ENCODE assay signal across 26 cellular contexts in genomic region chr17:17175340-17175739, GRCh38. TPM values are rescaled to one million over a fixed set of nuclear protein-coding genes. Genes with fewer than 3 reads are reported as not detected.
A peak's percentile ranks its signal among the peaks of the same experiment; 100 is the strongest.
DNase-seq lines count a peak whose midpoint lies in the region; ATAC-seq and TF ChIP-seq lines count a peak whose summit lies in the region.
"Had no signal": no experiment of that assay in that cellular context is flagged by ENCODE, and none has a peak within 500 bp of the region (broad histone marks: within the 10 kb centered on the region; RNA-seq: fewer than 3 reads in every experiment).

No MANE protein-coding gene starts in this region.

- H2BK15ac ChIP-seq in neuronal stem cell (ENCODE audit: low read length): no peak overlapping the region

- H2BK5ac ChIP-seq in neuronal stem cell (ENCODE audit: low read length): no peak overlapping the region

- peak overlapping the region; percentile 88 for H3K27ac Mint-ChIP-seq in activated CD4-positive, alpha-beta T cell treated with anti-CD3 and anti-CD28 coated beads, Interleukin-2, amount 10 ng/mL, durations not matched to agents 24 days and 14 days
- H3K27ac Mint-ChIP-seq in activated B cell treated with CpG ODN at 0.5 μM for 24 hours: peak overlapping the region; percentile 80
- H3K27ac Mint-ChIP-seq: endodermal cell, neural progenitor cell had no signal

- TF ChIP-seq CTCF in activated B cell treated with CpG ODN at 0.5 μM for 24 hours (IDR thresholded peaks at IDR 0.05): no peak
- no peak for TF ChIP-seq CTCF in right lobe of liver (IDR thresholded peaks at IDR 0.05)

- H3K4me3 ChIP-seq in BLaER1 treated with 17β-estradiol and CSF1 and Interleukin-3, amounts not matched to agents 10 nM and 100 nM: peak overlapping the region in 7 of 10 experiments; percentile 3 to 52 (median 48); a peak in 11 of 20 replicates
- no peak overlapping the region for H3K4me3 ChIP-seq in neuronal stem cell (ENCODE audit: low read length in 2 of 2)
- H3K4me3 ChIP-seq in right lobe of liver: no peak overlapping the region
- H3K4me3 ChIP-seq: ascending aorta, heart left ventricle, neural progenitor cell, sigmoid colon, suprapubic skin had no signal

- H4K8ac ChIP-seq in neuronal stem cell (ENCODE audit: low read depth, low read length): no peak overlapping the region

- H4K20me1 ChIP-seq in BLaER1 treated with 17β-estradiol and CSF1 and Interleukin-3, amounts not matched to agents 10 nM and 100 nM: peaks cover 0 to 83% (median 36%) of the 10 kb centered on the region in 11 experiments; a peak in 14 of 22 replicates

- H2AFZ ChIP-seq in neuronal stem cell (ENCODE audit: low read length): no peak overlapping the region
- H2AFZ ChIP-seq: neural progenitor cell had no signal

- no peak overlapping the region for H2AK5ac ChIP-seq in neuronal stem cell (ENCODE audit: low read depth, low read length)

- no peak overlapping the region for H3K14ac ChIP-seq in neuronal stem cell (ENCODE audit: low read length)

- H3K4ac ChIP-seq in neuronal stem cell (ENCODE audit: low read length): no peak overlapping the region

- H3K36me3 Mint-ChIP-seq in activated CD4-positive, alpha-beta T cell treated with anti-CD3 and anti-CD28 coated beads, Interleukin-2, amount 10 ng/mL, durations not matched to agents 24 days and 14 days (ENCODE audit: low read depth): peaks cover 47% of the 10 kb centered on the region
- H3K36me3 Mint-ChIP-seq in activated B cell treated with CpG ODN at 0.5 μM for 24 hours (ENCODE audit: low read depth): peaks cover 79% of the 10 kb centered on the region

- WGBS in neuronal stem cell (ENCODE audit: extremely low coverage in 2 of 2, insufficient read length in 2 of 2, insufficient replicate concordance in 1 of 2), 2 donors: no CpG with 5 or more reads among the region's 8 CpGs
- WGBS in right lobe of liver (ENCODE audit: insufficient coverage, low coverage, low lambda C conversion rate, missing lambda C conversion rate): no CpG with 5 or more reads among the region's 8 CpGs

- H3K4me2 ChIP-seq in BLaER1 treated with 17β-estradiol and CSF1 and Interleukin-3, amounts not matched to agents 10 nM and 100 nM: peak overlapping the region; percentile 80 to 98 (median 95)
- no peak overlapping the region for H3K4me2 ChIP-seq in neuronal stem cell (ENCODE audit: insufficient read depth, low read length, poor library complexity, severe bottlenecking)
- H3K4me2 ChIP-seq: neural progenitor cell had no signal

- H3K9ac ChIP-seq in BLaER1 treated with 17β-estradiol and CSF1 and Interleukin-3, amounts not matched to agents 10 nM and 100 nM: peak overlapping the region in 10 of 11 experiments; percentile 5 to 68 (median 58); a peak in 14 of 22 replicates
- peak overlapping the region; percentile 7 for H3K9ac ChIP-seq in neuronal stem cell (ENCODE audit: low read depth, low read length, poor library complexity)
- H3K9ac ChIP-seq: neural progenitor cell had no signal

- H3K27me3 ChIP-seq in BLaER1 treated with 17β-estradiol and CSF1 and Interleukin-3, amounts not matched to agents 10 nM and 100 nM: no peaks in the 10 kb centered on the region
- H3K27me3 ChIP-seq in neuronal stem cell (ENCODE audit: control insufficient read depth in 3 of 3, insufficient read depth in 3 of 3, low read depth in 1 of 3, low read length in 3 of 3) (no peaks in the 10 kb centered on the region), right lobe of liver (no peaks in the 10 kb centered on the region)
- H3K27me3 ChIP-seq: ascending aorta, heart left ventricle, neural progenitor cell, sigmoid colon, suprapubic skin had no signal

- POLR2A ChIA-PET in activated B cell treated with CpG ODN at 0.5 μM for 24 hours (lab: Charles Lee): interaction anchor here (1.7 kb wide), 1 partner anchor 62 kb away, joined by 6 read pairs; the partner anchor contains the start of gene FLCN

- no peak overlapping the region for H3K23ac ChIP-seq in neuronal stem cell (ENCODE audit: low read depth, low read length, poor library complexity)

- peaks cover 2% of the 10 kb centered on the region for H3K79me1 ChIP-seq in neuronal stem cell (ENCODE audit: low read depth, low read length)

- intact Hi-C loops in activated CD4-positive, alpha-beta T cell treated with anti-CD3 and anti-CD28 coated beads, Interleukin-2, amount 10 ng/mL, durations not matched to agents 24 days and 14 days (cut with micrococcal nuclease): loop anchor here (5.0 kb wide), 1 partner anchor 58 kb away; no protein-coding TSS in a partner anchor
- intact Hi-C loops in activated B cell treated with CpG ODN at 0.5 μM for 24 hours (cut with micrococcal nuclease) (no loop called here), right lobe of liver (cut with DNase I) (no loop called here)

- H3K36me3 ChIP-seq in BLaER1 treated with 17β-estradiol and CSF1 and Interleukin-3, amounts not matched to agents 10 nM and 100 nM: peaks cover 35 to 96% (median 89%) of the 10 kb centered on the region in 11 experiments
- peaks cover 49 to 92% of the 10 kb centered on the region in 2 donors for H3K36me3 ChIP-seq in neuronal stem cell (replicated peaks in 1 of 2; ENCODE audit: control insufficient read depth in 2 of 2, insufficient read depth in 2 of 2, low read length in 2 of 2)
- peaks cover 0 to 79% (median 44%) of the 10 kb centered on the region in 4 donors for H3K36me3 ChIP-seq in right lobe of liver
- H3K36me3 ChIP-seq: neural progenitor cell had no signal

- H3K4me1 Mint-ChIP-seq in activated CD4-positive, alpha-beta T cell treated with anti-CD3 and anti-CD28 coated beads, Interleukin-2, amount 10 ng/mL, durations not matched to agents 24 days and 14 days: peaks cover 56% of the 10 kb centered on the region
- H3K4me1 Mint-ChIP-seq in activated B cell treated with CpG ODN at 0.5 μM for 24 hours: peaks cover 35% of the 10 kb centered on the region
- H3K4me1 Mint-ChIP-seq: neural progenitor cell had no signal

- H4K91ac ChIP-seq in neuronal stem cell (ENCODE audit: low read depth, low read length, poor library complexity): no peak overlapping the region

- H3K9me3 ChIP-seq in BLaER1 treated with 17β-estradiol and CSF1 and Interleukin-3, amounts not matched to agents 10 nM and 100 nM (replicated peaks in 1 of 11): no peaks in the 10 kb centered on the region
- no peaks in the 10 kb centered on the region for H3K9me3 ChIP-seq in neuronal stem cell (replicated peaks in 1 of 2; ENCODE audit: control insufficient read depth in 2 of 2, insufficient read depth in 1 of 2, low read depth in 1 of 2, low read length in 2 of 2)
- H3K9me3 ChIP-seq in right lobe of liver: no peaks in the 10 kb centered on the region
- H3K9me3 ChIP-seq: ascending aorta, heart left ventricle, sigmoid colon, suprapubic skin had no signal

- peak overlapping the region in 9 of 11 experiments; percentile 19 to 77 (median 61); a peak in 14 of 22 replicates for H3K27ac ChIP-seq in BLaER1 treated with 17β-estradiol and CSF1 and Interleukin-3, amounts not matched to agents 10 nM and 100 nM
- H3K27ac ChIP-seq in neuronal stem cell (replicated peaks; ENCODE audit: low read length) (no peak overlapping the region), right lobe of liver (no peak overlapping the region)
- H3K27ac ChIP-seq: ascending aorta, neural progenitor cell, sigmoid colon, suprapubic skin had no signal

- H3K4me1 ChIP-seq in BLaER1 treated with 17β-estradiol and CSF1 and Interleukin-3, amounts not matched to agents 10 nM and 100 nM: peaks cover 59 to 100% (median 100%) of the 10 kb centered on the region in 10 experiments
- H3K4me1 ChIP-seq in neuronal stem cell (ENCODE audit: control insufficient read depth in 2 of 2, insufficient read depth in 1 of 2, low read depth in 1 of 2, low read length in 2 of 2) (peaks cover 4 to 16% of the 10 kb centered on the region in 2 donors), right lobe of liver (no peaks in the 10 kb centered on the region)
- H3K4me1 ChIP-seq: ascending aorta, neural progenitor cell, sigmoid colon had no signal

- no peak overlapping the region for H2BK120ac ChIP-seq in neuronal stem cell (ENCODE audit: low read depth, low read length)

- H3K9me3 Mint-ChIP-seq in activated CD4-positive, alpha-beta T cell treated with anti-CD3 and anti-CD28 coated beads, Interleukin-2, amount 10 ng/mL, durations not matched to agents 24 days and 14 days: no peaks in the 10 kb centered on the region
- no peaks in the 10 kb centered on the region for H3K9me3 Mint-ChIP-seq in activated B cell treated with CpG ODN at 0.5 μM for 24 hours
- H3K9me3 Mint-ChIP-seq: endodermal cell, neural progenitor cell had no signal

- ATAC-seq in activated B cell treated with CpG ODN at 0.5 μM for 24 hours (ENCODE audit: low read depth) (no peak), right lobe of liver (no peak)
- ATAC-seq: esophagus mucosa, heart left ventricle had no signal

- CTCF ChIA-PET in activated B cell treated with CpG ODN at 0.5 μM for 24 hours (lab: Charles Lee): no interaction called here

- no peak for DNase-seq in activated CD4-positive, alpha-beta T cell treated with anti-CD3 and anti-CD28 coated beads, Interleukin-2, amount 10 ng/mL, durations not matched to agents 24 days and 14 days
- DNase-seq in activated CD4-positive, alpha-beta T cell treated with anti-CD3 and anti-CD28 coated beads for 48 hours: no peak
- DNase-seq in activated B cell treated with CpG ODN at 0.5 μM for 24 hours (no peak), neuronal stem cell (ENCODE audit: low spot score) (no peak), right lobe of liver (no peak), OCI-M1 (lab: John Stamatoyannopoulos, UW) (no peak)
- DNase-seq in activated CD4-positive, CD25-positive, alpha-beta regulatory T cell (lab: John Stamatoyannopoulos, UW): no peak
- DNase-seq: activated CD4-positive, alpha-beta T cell treated with anti-CD3 and anti-CD28 coated beads, Interleukin-2, amount 50 U/mL, for 1 hour; COR-L47; DMS53; endodermal cell; foreskin fibroblast; Karpas-422; NCI-H146; NCI-H2107; NCI-H446 treated with DMSO at 0.1 percent for 48 hours; NCI-H82; RPMI8226; sigmoid colon; stimulated activated CD4-positive, alpha-beta T cell treated with anti-CD3 and anti-CD28 coated beads, Interleukin-4, amount 100 ng/mL, for 4 hours had no signal

- H3K27me3 Mint-ChIP-seq in activated CD4-positive, alpha-beta T cell treated with anti-CD3 and anti-CD28 coated beads, Interleukin-2, amount 10 ng/mL, durations not matched to agents 24 days and 14 days: no peaks in the 10 kb centered on the region
- H3K27me3 Mint-ChIP-seq in activated B cell treated with CpG ODN at 0.5 μM for 24 hours: no peaks in the 10 kb centered on the region

- H3K18ac ChIP-seq in neuronal stem cell (ENCODE audit: low read length): no peak overlapping the region

- no peak overlapping the region for H2BK12ac ChIP-seq in neuronal stem cell (ENCODE audit: low read length)

- TF ChIP-seq POLR2A in right lobe of liver (IDR thresholded peaks at IDR 0.05): no peak

- no peak overlapping the region for H3K4me3 Mint-ChIP-seq in activated CD4-positive, alpha-beta T cell treated with anti-CD3 and anti-CD28 coated beads, Interleukin-2, amount 10 ng/mL, durations not matched to agents 24 days and 14 days
- H3K4me3 Mint-ChIP-seq in activated B cell treated with CpG ODN at 0.5 μM for 24 hours: peak overlapping the region; percentile 59
- H3K4me3 Mint-ChIP-seq: endodermal cell, neural progenitor cell had no signal

RNA-seq across cellular contexts. Expression of gene PLD6, which starts 30.8 kb away (rescaled TPM):
- 17.2 and 17.3 TPM in 2 replicates for total RNA-seq in activated CD4-positive, alpha-beta T cell treated with anti-CD3 and anti-CD28 coated beads, Interleukin-2, amount 10 ng/mL, durations not matched to agents 24 days and 14 days
- 6.2 and 7.6 TPM in 2 replicates for total RNA-seq in activated B cell treated with CpG ODN at 0.5 μM for 24 hours
- 0.38 TPM for polyA plus RNA-seq in neuronal stem cell (2013, experiment 1 of 2)
- 0.35 TPM for polyA plus RNA-seq in neuronal stem cell (2013, experiment 2 of 2)
- total RNA-seq in right lobe of liver: 1 to 10 TPM in 5 of 6 experiments, under 1 TPM in 1; 0.68 to 3.6 (median 2.8) TPM

Comparison
In these comparisons a context has a peak if more than half of its experiments do, and no peak if none do; other contexts are left out.
1. H3K27ac ChIP-seq: peak in BLaER1 treated with 17β-estradiol and CSF1 and Interleukin-3, amounts not matched to agents 10 nM and 100 nM (9 of 11); none in neuronal stem cell (single experiment) and right lobe of liver (0 of 3).
2. H3K4me3 ChIP-seq: peak in BLaER1 treated with 17β-estradiol and CSF1 and Interleukin-3, amounts not matched to agents 10 nM and 100 nM (7 of 10); none in neuronal stem cell (0 of 2) and right lobe of liver (0 of 3).